ENCODE assay signal across 5 cellular contexts in the genomic region with DNA sequence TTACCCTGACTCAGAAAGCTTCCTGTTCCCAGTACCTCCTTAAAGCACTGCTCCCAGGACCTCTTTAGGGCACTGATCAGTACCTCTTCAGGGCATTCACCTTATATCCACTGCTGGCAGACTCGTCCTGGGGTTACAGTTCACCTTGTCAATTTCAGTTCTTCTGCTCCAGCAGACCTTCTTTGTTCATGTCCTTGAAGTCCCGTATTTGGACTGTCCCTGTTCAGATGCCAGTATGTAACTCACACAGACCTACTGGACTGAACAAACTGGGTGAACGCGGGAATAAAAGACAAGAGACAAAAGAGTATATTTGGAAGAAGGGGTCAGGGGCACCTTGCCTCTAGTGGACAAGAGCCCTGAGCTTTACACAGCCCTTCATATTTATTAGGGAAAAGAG. TPM values are rescaled to one million over a fixed set of nuclear protein-coding genes. Genes with fewer than 3 reads are reported as not detected.
"Had no signal": no experiment of that assay in that cellular context is flagged by ENCODE, and none has a peak within 500 bp of the region (broad histone marks: within the 10 kb centered on the region; RNA-seq: fewer than 3 reads in every experiment).

No MANE protein-coding gene starts in this region.

- ATAC-seq: GM23338 had no signal

- H3K4me3 ChIP-seq: GM23338 had no signal

- DNase-seq: H9, HCEC 1CT, IMR-90 had no signal

RNA-seq across cellular contexts. Expression of a gene that starts 31.8 kb away (rescaled TPM):
- total RNA-seq: HT-29 had no signal
